In genomic region chr11:113289341-113290187, GRCh38 we compare ENCODE assay signal across 8 cellular contexts. TPM values are rescaled to one million over a fixed set of nuclear protein-coding genes. Genes with fewer than 3 reads are reported as not detected.
DNase-seq lines count a peak whose midpoint lies in the region; ATAC-seq and TF ChIP-seq lines count a peak whose summit lies in the region.

No MANE protein-coding gene starts in this region.

- H3K9me3 ChIP-seq in SJSA1 (replicated peaks) = no peaks in the 10 kb centered on the region
- H3K9me3 ChIP-seq in heart right ventricle = no peaks in the 10 kb centered on the region

- no peaks in the 10 kb centered on the region for H3K9me3 Mint-ChIP-seq in activated naive CD8-positive, alpha-beta T cell treated with anti-CD3 and anti-CD28 coated beads for 36 hours

- no peak overlapping the region for H3K4me3 Mint-ChIP-seq in activated naive CD8-positive, alpha-beta T cell treated with anti-CD3 and anti-CD28 coated beads for 36 hours

- no peaks in the 10 kb centered on the region for H4K20me1 ChIP-seq in KMS-11 (ENCODE audit: insufficient read depth)

- no peak overlapping the region for H3K27ac Mint-ChIP-seq in activated naive CD8-positive, alpha-beta T cell treated with anti-CD3 and anti-CD28 coated beads for 36 hours

- no peak overlapping the region for H3K4me2 ChIP-seq in KMS-11

- H3K79me2 ChIP-seq in KMS-11 (ENCODE audit: insufficient read depth, low read depth) = no peaks in the 10 kb centered on the region

- H3K9ac ChIP-seq in KMS-11 = no peak overlapping the region

- no peaks in the 10 kb centered on the region for H3K27me3 Mint-ChIP-seq in activated naive CD8-positive, alpha-beta T cell treated with anti-CD3 and anti-CD28 coated beads for 36 hours

- TF ChIP-seq CTCF in KMS-11 (conservative IDR thresholded peaks at IDR 0.05; ENCODE audit: low read depth, low read length) (peak; percentile 82), heart right ventricle (IDR thresholded peaks at IDR 0.05) (peak; percentile 80 to 95 (median 89))

- H3K4me1 ChIP-seq in KMS-11 (ENCODE audit: low read depth, poor library complexity, severe bottlenecking) (no peaks in the 10 kb centered on the region), SJSA1 (replicated peaks) (no peaks in the 10 kb centered on the region), heart right ventricle (peaks cover 0 to 19% (median 0%) of the 10 kb centered on the region in 9 donors)

- no peak overlapping the region for H3K4me3 ChIP-seq in KMS-11 (IDR thresholded peaks at IDR 0.05; ENCODE audit: insufficient read depth, low read depth, low read length)
- H3K4me3 ChIP-seq in SJSA1 = no peak overlapping the region
- H3K4me3 ChIP-seq in heart right ventricle = no peak overlapping the region

- no peaks in the 10 kb centered on the region for H3K27me3 ChIP-seq in KMS-11 (ENCODE audit: insufficient read depth, low read depth)
- no peaks in the 10 kb centered on the region for H3K27me3 ChIP-seq in SJSA1 (replicated peaks)
- H3K27me3 ChIP-seq in heart right ventricle = peaks cover 0 to 16% (median 0%) of the 10 kb centered on the region in 7 donors

- no peak overlapping the region for H2AFZ ChIP-seq in KMS-11 (ENCODE audit: low read depth)

- H3K27ac ChIP-seq in KMS-11 (no peak overlapping the region), SJSA1 (no peak overlapping the region), heart right ventricle (no peak overlapping the region)

- 65 to 73% methylated on average over 13 of the region's 13 CpGs for WGBS in heart right ventricle, 2 donors

- intact Hi-C loops in heart right ventricle (cut with DNase I) = loop anchor here (2.0 to 10.0 kb wide), 12 partner anchors 495 to 1075 kb away; partner anchors contain the start of gene PTS (in 2 of the 10)
- intact Hi-C loops in sciatic nerve (cut with DNase I) = loop anchor here (5.0 to 10.0 kb wide), 2 partner anchors 702 to 995 kb away; no protein-coding TSS in a partner anchor

- H3K36me3 Mint-ChIP-seq in activated naive CD8-positive, alpha-beta T cell treated with anti-CD3 and anti-CD28 coated beads for 36 hours = no peaks in the 10 kb centered on the region

- H3K4me1 Mint-ChIP-seq in activated naive CD8-positive, alpha-beta T cell treated with anti-CD3 and anti-CD28 coated beads for 36 hours = peaks cover 2% of the 10 kb centered on the region

- peak; percentile 90 for DNase-seq in GM03348 (ENCODE audit: low spot score)
- peak; percentile 40 to 50 for DNase-seq in SJSA1 (ENCODE audit: low read depth in 1 of 2, low spot score in 2 of 2)
- DNase-seq in activated naive CD8-positive, alpha-beta T cell treated with anti-CD3 and anti-CD28 coated beads for 36 hours = peak; percentile 70
- DNase-seq in heart right ventricle = peak; percentile 33 to 67
- peak; percentile 78 for DNase-seq in sciatic nerve (ENCODE audit: low spot score)
- DNase-seq in cerebellar nuclear complex (lab: John Stamatoyannopoulos, UW) = no peak

- ATAC-seq in GM21723 (IDR thresholded peaks at IDR 0.05; ENCODE audit: unreplicated experiment) (peak; percentile 87), heart right ventricle (peak; percentile 58 to 82 (median 74)), sciatic nerve (peak; percentile 77)

- H3K36me3 ChIP-seq in KMS-11 (ENCODE audit: insufficient read depth) (no peaks in the 10 kb centered on the region), SJSA1 (no peaks in the 10 kb centered on the region), heart right ventricle (no peaks in the 10 kb centered on the region)

RNA-seq across cellular contexts. Expression of gene TTC12, which starts 24.8 kb away (rescaled TPM):
- 3.2 and 8.3 TPM in 2 replicates for total RNA-seq in SJSA1 (2014; rRNA removed; shearing (Covaris generic))
- 10 to 100 TPM; 14.5 to 16.4 TPM for total RNA-seq in activated naive CD8-positive, alpha-beta T cell treated with anti-CD3 and anti-CD28 coated beads for 36 hours
- total RNA-seq in heart right ventricle = 10 to 100 TPM in 3 of 10 donors, 1 to 10 TPM in 7; 3.5 to 18.0 (median 8.4) TPM
- 1 to 10 TPM; 3.3 to 4.7 TPM for polyA plus RNA-seq in heart right ventricle
- 29.1 TPM for total RNA-seq in sciatic nerve

Comparison
In these comparisons a context has a peak if more than half of its experiments do, and no peak if none do; other contexts are left out.
1. DNase-seq: peak in GM03348 (single experiment), SJSA1 (2 of 2), activated naive CD8-positive, alpha-beta T cell treated with anti-CD3 and anti-CD28 coated beads for 36 hours (single experiment), heart right ventricle (2 of 2) and sciatic nerve (single experiment); none in cerebellar nuclear complex (0 of 2).
2. Peak in every context shown above with its lines, with median percentiles within 50 percentile points of each other: ATAC-seq.